In the genomic region with DNA sequence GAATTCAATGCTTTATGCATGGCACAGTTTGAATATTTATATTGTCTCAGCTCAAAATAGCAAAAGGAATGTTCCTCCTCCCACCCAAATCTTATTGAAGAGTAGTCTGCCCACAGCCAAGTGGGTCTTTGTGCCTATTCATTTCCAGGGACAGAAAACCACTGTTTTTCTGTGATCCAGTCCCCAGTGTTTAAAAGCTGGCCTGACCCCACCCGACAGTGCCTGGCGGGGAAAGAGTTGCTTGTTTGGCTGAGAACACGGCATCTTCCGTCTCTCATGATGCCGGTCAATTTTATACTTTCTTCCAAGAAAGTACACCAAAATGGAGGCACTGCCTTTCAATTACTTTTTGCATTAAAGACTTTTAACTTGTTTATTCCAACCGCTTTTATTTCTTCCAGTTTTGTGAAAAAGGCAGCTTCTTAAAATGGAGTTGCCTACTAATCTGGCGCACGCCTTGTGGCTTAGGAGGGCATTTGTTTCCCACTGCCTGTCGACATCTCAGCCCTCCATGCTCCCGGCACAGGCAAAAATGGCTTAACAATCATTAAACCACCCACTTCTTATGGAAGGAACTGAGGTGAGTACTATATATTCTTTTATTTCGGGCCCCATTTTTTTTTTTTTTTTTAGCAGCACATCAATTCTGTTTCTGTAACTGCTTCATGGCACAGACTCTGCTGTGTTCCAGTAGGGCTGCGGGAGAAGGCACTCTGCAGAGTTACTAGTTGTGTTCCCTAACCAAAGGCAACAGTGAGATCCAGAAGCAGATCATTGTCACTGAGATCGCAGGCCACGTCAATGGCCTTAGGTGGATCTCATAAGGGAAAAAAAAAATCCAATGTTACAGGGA, we compare ENCODE assay signal across 24 cellular contexts. TPM values are rescaled to one million over a fixed set of nuclear protein-coding genes. Genes with fewer than 3 reads are reported as not detected.
DNase-seq lines count a peak whose midpoint lies in the region; ATAC-seq and TF ChIP-seq lines count a peak whose summit lies in the region.
"Had no signal": no experiment of that assay in that cellular context is flagged by ENCODE, and none has a peak within 500 bp of the region (broad histone marks: within the 10 kb centered on the region; RNA-seq: fewer than 3 reads in every experiment).

No MANE protein-coding gene starts in this region.

- no peak overlapping the region for H3K27ac Mint-ChIP-seq in Caco-2 (ENCODE audit: unreplicated experiment)
- no peak overlapping the region for H3K27ac Mint-ChIP-seq in activated naive CD4-positive, alpha-beta T cell treated with anti-CD3 and anti-CD28 coated beads, Interleukin-2, amount 50 U/mL, for 72 hours
- H3K27ac Mint-ChIP-seq: activated naive CD8-positive, alpha-beta T cell treated with anti-CD3 and anti-CD28 coated beads for 36 hours; naive thymus-derived CD4-positive, alpha-beta T cell had no signal

- peaks cover 77% of the 10 kb centered on the region for H3K36me3 Mint-ChIP-seq in Caco-2 (ENCODE audit: insufficient read depth, unreplicated experiment)
- H3K36me3 Mint-ChIP-seq in activated naive CD4-positive, alpha-beta T cell treated with anti-CD3 and anti-CD28 coated beads, Interleukin-2, amount 50 U/mL, for 72 hours = no peaks in the 10 kb centered on the region

- no peaks in the 10 kb centered on the region for H3K4me1 ChIP-seq in Caco-2
- no peaks in the 10 kb centered on the region for H3K4me1 ChIP-seq in colonic mucosa
- H3K4me1 ChIP-seq: prostate gland, vagina had no signal

- no peaks in the 10 kb centered on the region for H3K27me3 Mint-ChIP-seq in Caco-2 (ENCODE audit: insufficient read depth, unreplicated experiment)
- H3K27me3 Mint-ChIP-seq: activated naive CD8-positive, alpha-beta T cell treated with anti-CD3 and anti-CD28 coated beads for 36 hours; activated T-helper 17 cell treated with anti-CD3 and anti-CD28 coated beads, Interleukin-2, amount 50 U/mL, for 72 hours had no signal

- no peak overlapping the region for H3K4me3 Mint-ChIP-seq in Caco-2 (ENCODE audit: unreplicated experiment)
- H3K4me3 Mint-ChIP-seq: activated naive CD8-positive, alpha-beta T cell treated with anti-CD3 and anti-CD28 coated beads for 36 hours; activated T-helper 17 cell treated with anti-CD3 and anti-CD28 coated beads, Interleukin-2, amount 50 U/mL, for 72 hours; naive thymus-derived CD4-positive, alpha-beta T cell had no signal

- POLR2A ChIA-PET in Caco-2 (lab: Charles Lee) = interaction anchor here (0.5 kb wide), 1 partner anchor 27 kb away, joined by 7 read pairs; no protein-coding TSS in a partner anchor

- H3K27me3 ChIP-seq in Caco-2 (replicated peaks; ENCODE audit: control insufficient read depth, insufficient read depth, low read length) = no peaks in the 10 kb centered on the region
- H3K27me3 ChIP-seq in colonic mucosa = no peaks in the 10 kb centered on the region
- H3K27me3 ChIP-seq: vagina had no signal

- TSS peak; percentile 14 for BruUV-seq in Caco-2 (replicated peaks; lab: Mats Ljungman, UMichigan)

- no peak overlapping the region for H3K4me3 ChIP-seq in Caco-2 (ENCODE audit: low read depth, low read length)
- no peak overlapping the region for H3K4me3 ChIP-seq in colonic mucosa
- H3K4me3 ChIP-seq: K562, prostate gland, vagina had no signal

- H3K27ac ChIP-seq in angular gyrus (ENCODE audit: low read depth, low read length) = peak overlapping the region; percentile 90
- no peak overlapping the region for H3K27ac ChIP-seq in colonic mucosa
- H3K27ac ChIP-seq: C4-2B, prostate gland, vagina had no signal

- no peaks in the 10 kb centered on the region for H3K4me1 Mint-ChIP-seq in Caco-2 (ENCODE audit: low read depth, unreplicated experiment)
- H3K4me1 Mint-ChIP-seq: activated naive CD8-positive, alpha-beta T cell treated with anti-CD3 and anti-CD28 coated beads for 36 hours had no signal

- TF ChIP-seq CTCF in Caco-2 (IDR thresholded peaks at IDR 0.05; ENCODE audit: insufficient read depth in 1 of 2, low read depth in 1 of 2, low read length in 1 of 2, severe bottlenecking in 1 of 2, unreplicated experiment in 1 of 2) = no peak
- no peak for TF ChIP-seq CTCF in colonic mucosa (IDR thresholded peaks at IDR 0.05)

- H3K36me3 ChIP-seq in Caco-2 (ENCODE audit: control insufficient read depth, insufficient read depth, low read length) (no peaks in the 10 kb centered on the region; the same call in 1 of the 2 replicates), colonic mucosa (no peaks in the 10 kb centered on the region)
- H3K36me3 ChIP-seq: vagina had no signal

- H3K9me3 Mint-ChIP-seq in Caco-2 (ENCODE audit: unreplicated experiment) = no peaks in the 10 kb centered on the region
- no peaks in the 10 kb centered on the region for H3K9me3 Mint-ChIP-seq in activated naive CD4-positive, alpha-beta T cell treated with anti-CD3 and anti-CD28 coated beads, Interleukin-2, amount 50 U/mL, for 72 hours
- H3K9me3 Mint-ChIP-seq: activated naive CD8-positive, alpha-beta T cell treated with anti-CD3 and anti-CD28 coated beads for 36 hours; activated T-helper 17 cell treated with anti-CD3 and anti-CD28 coated beads, Interleukin-2, amount 50 U/mL, for 72 hours; naive thymus-derived CD4-positive, alpha-beta T cell had no signal

- intact Hi-C loops in Caco-2 (cut with micrococcal nuclease; ENCODE audit: unreplicated experiment) = no loop called here
- intact Hi-C loops in sciatic nerve (cut with DNase I) = no loop called here
- intact Hi-C loops in colonic mucosa (cut with DNase I) = no loop called here

- no peak overlapping the region for H3K9ac ChIP-seq in colonic mucosa (ENCODE audit: low read depth in 2 of 2, low read length in 2 of 2)

- peak; percentile 53 for ATAC-seq in sciatic nerve
- no peak for ATAC-seq in activated naive CD4-positive, alpha-beta T cell treated with anti-CD3 and anti-CD28 coated beads, Interleukin-2, amount 50 U/mL, for 72 hours
- no peak for ATAC-seq in HG03097 (IDR thresholded peaks at IDR 0.05; ENCODE audit: low FRiP score, unreplicated experiment)
- ATAC-seq: activated T-helper 17 cell treated with anti-CD3 and anti-CD28 coated beads, Interleukin-2, amount 50 U/mL, for 72 hours; K562; naive thymus-derived CD4-positive, alpha-beta T cell had no signal

- CTCF ChIA-PET in Caco-2 (lab: Charles Lee) = no interaction called here

- H3K9me3 ChIP-seq in Caco-2 = no peaks in the 10 kb centered on the region
- no peaks in the 10 kb centered on the region for H3K9me3 ChIP-seq in colonic mucosa
- H3K9me3 ChIP-seq: prostate gland, vagina had no signal

- DNase-seq in Caco-2 (no peak), hypothalamus (lab: John Stamatoyannopoulos, UW) (peak in 27 of 51 donors; percentile 18 to 88 (median 50)), sciatic nerve (ENCODE audit: low spot score) (no peak), COLO668 (lab: John Stamatoyannopoulos, UW; ENCODE audit: unreplicated experiment) (no peak), colonic mucosa (no peak)
- DNase-seq in activated naive CD4-positive, alpha-beta T cell treated with anti-CD3 and anti-CD28 coated beads, Interleukin-2, amount 50 U/mL, for 72 hours (ENCODE audit: low spot score in 2 of 2) = no peak
- DNase-seq: activated CD4-positive, alpha-beta T cell treated with anti-CD3 and anti-CD28 coated beads, Interleukin-2, amount 50 U/mL, for 1 hour; activated naive CD8-positive, alpha-beta T cell treated with anti-CD3 and anti-CD28 coated beads for 36 hours; kidney; mesendoderm; MV-4-11; naive thymus-derived CD4-positive, alpha-beta T cell; NCI-H187 treated with DMSO at 0.1 percent for 48 hours; NCI-H748 treated with DMSO at 0.1 percent for 48 hours; OCI-M1; SIG-M5; T-helper 1 cell had no signal

RNA-seq across cellular contexts. Expression of gene HABP4, which starts 52.2 kb away (rescaled TPM):
- total RNA-seq in Caco-2 (2022) (24.8 and 26.7 TPM in 2 replicates), sciatic nerve (32.0 TPM), colonic mucosa (1 to 10 TPM; 2.8 to 4.4 TPM)
- 10 to 100 TPM in 1 of 2 donors, 1 to 10 TPM in 1; 6.4 to 15.7 TPM for total RNA-seq in activated naive CD4-positive, alpha-beta T cell treated with anti-CD3 and anti-CD28 coated beads, Interleukin-2, amount 50 U/mL, for 72 hours

Comparison
In these comparisons a context has a peak if more than half of its experiments do, and no peak if none do; other contexts are left out.
1. DNase-seq: peak in hypothalamus (27 of 51); none in Caco-2 (0 of 2), sciatic nerve (single experiment), activated naive CD4-positive, alpha-beta T cell treated with anti-CD3 and anti-CD28 coated beads, Interleukin-2, amount 50 U/mL, for 72 hours (0 of 2), COLO668 (single experiment) and colonic mucosa (single experiment).